8 cellular contexts compared by ENCODE assay signal in genomic region chr10:119596537-119597404, GRCh38. TPM values are rescaled to one million over a fixed set of nuclear protein-coding genes. Genes with fewer than 3 reads are reported as not detected.
DNase-seq lines count a peak whose midpoint lies in the region; ATAC-seq lines count a peak whose summit lies in the region.

Gene TIAL1, minus strand, starts transcription at chr10:119596964. Its CDS starts 499 bp downstream, at chr10:119596465.

- H3K4me1 Mint-ChIP-seq in immature natural killer cell: peaks cover 50 to 52% of the 10 kb centered on the region in 2 donors

- H3K27me3 Mint-ChIP-seq in immature natural killer cell (ENCODE audit: low read depth in 3 of 3): peaks cover 5 to 10% (median 8%) of the 10 kb centered on the region in 3 donors

- peaks cover 0 to 4% (median under 1%) of the 10 kb centered on the region in 3 donors for H3K36me3 Mint-ChIP-seq in immature natural killer cell

- ATAC-seq in GM19023 (IDR thresholded peaks at IDR 0.05; ENCODE audit: unreplicated experiment): peak; percentile 82
- peak; percentile 82 for ATAC-seq in HG03280 (IDR thresholded peaks at IDR 0.05; ENCODE audit: unreplicated experiment)

- no peaks in the 10 kb centered on the region for H3K9me3 Mint-ChIP-seq in immature natural killer cell

- DNase-seq in AG08396 (ENCODE audit: low spot score) (peak; percentile 95), NCI-H345 treated with DMSO at 0.1 percent for 48 hours (lab: John Stamatoyannopoulos, UW; ENCODE audit: unreplicated experiment) (peak; percentile 93), immature natural killer cell (peak; percentile 90 to 91 (median 91)), smooth muscle cell of the brain vasculature (ENCODE audit: low read depth, low spot score) (peak; percentile 99)
- DNase-seq in activated CD4-positive, CD25-positive, alpha-beta regulatory T cell (lab: John Stamatoyannopoulos, UW): peak; percentile 75 to 86 (median 80)
- DNase-seq in central memory CD4-positive, alpha-beta T cell: peak; percentile 91

- peak within 1 kb of the TSS; percentile 87 to 99 (median 98) for H3K27ac Mint-ChIP-seq in immature natural killer cell

- H3K4me3 Mint-ChIP-seq in immature natural killer cell: peak within 1 kb of the TSS; percentile 91 to 99 (median 99)

RNA-seq across cellular contexts. Expression of gene TIAL1, which starts in this region (rescaled TPM):
- 10 to 100 TPM in 2 of 3 donors, 1 to 10 TPM in 1; 5.5 to 14.2 (median 10.9) TPM for polyA plus RNA-seq in immature natural killer cell

Comparison
In these comparisons a context has a peak if more than half of its experiments do, and no peak if none do; other contexts are left out.
1. Peak in every context shown above with its lines: DNase-seq and ATAC-seq.